ENCODE assay signal across 8 cellular contexts in genomic region chr1:154747841-154748766, GRCh38.
A peak's percentile ranks its signal among the peaks of the same experiment; 100 is the strongest.
DNase-seq lines count a peak whose midpoint lies in the region; ATAC-seq and TF ChIP-seq lines count a peak whose summit lies in the region.

No MANE protein-coding gene starts in this region.

- H3K36me3 ChIP-seq in DND-41 (ENCODE audit: insufficient read depth, low read length) (no peaks in the 10 kb centered on the region), thoracic aorta (no peaks in the 10 kb centered on the region)

- ATAC-seq in DND-41 (ENCODE audit: insufficient read depth, low read depth), result peak; percentile 95
- peak; percentile 69 for ATAC-seq in GM21723 (IDR thresholded peaks at IDR 0.05; ENCODE audit: unreplicated experiment)
- peak; percentile 70 for ATAC-seq in memory B cell (ENCODE audit: low read depth)
- no peak for ATAC-seq in thoracic aorta (ENCODE audit: insufficient number of reproducible peaks, low FRiP score, low read depth)
- ATAC-seq in GM21737 (IDR thresholded peaks at IDR 0.05; ENCODE audit: unreplicated experiment), result no peak

- H3K27me3 ChIP-seq in DND-41 (ENCODE audit: insufficient read depth, low read length, poor library complexity) (peaks cover 72% of the 10 kb centered on the region), thoracic aorta (replicated peaks; ENCODE audit: insufficient read depth) (no peaks in the 10 kb centered on the region)

- H3K9ac ChIP-seq in DND-41 (ENCODE audit: low read depth, low read length), result no peak overlapping the region

- H4K20me1 ChIP-seq in DND-41 (ENCODE audit: insufficient read depth, low read length), result peaks cover 5% of the 10 kb centered on the region; the same call in 1 of the 2 replicates

- H3K79me2 ChIP-seq in DND-41 (ENCODE audit: insufficient read depth, low read length), result no peaks in the 10 kb centered on the region

- H3K4me2 ChIP-seq in DND-41 (ENCODE audit: insufficient read depth, low read length), result peak overlapping the region; percentile 4; the same call in 1 of the 2 replicates

- H3K9me3 ChIP-seq in DND-41 (ENCODE audit: insufficient read depth, low read length, severe bottlenecking) (no peaks in the 10 kb centered on the region), thoracic aorta (no peaks in the 10 kb centered on the region)

- H3K9me3 Mint-ChIP-seq in memory B cell, result no peaks in the 10 kb centered on the region

- no peaks in the 10 kb centered on the region for H3K36me3 Mint-ChIP-seq in memory B cell

- H3K4me1 ChIP-seq in DND-41 (ENCODE audit: insufficient read depth, low read length) (peaks cover 8% of the 10 kb centered on the region; the same call in 1 of the 2 replicates), thoracic aorta (ENCODE audit: control insufficient read depth in 1 of 2, low read depth in 2 of 2) (no peaks in the 10 kb centered on the region)

- H3K27me3 Mint-ChIP-seq in memory B cell, result peaks cover 26% of the 10 kb centered on the region

- DNase-seq in DND-41 (peak; percentile 77), NCI-H2107 (lab: John Stamatoyannopoulos, UW) (peak; percentile 80), memory B cell (ENCODE audit: low spot score in 2 of 2) (no peak), thoracic aorta (ENCODE audit: low spot score) (no peak), COLO668 (lab: John Stamatoyannopoulos, UW; ENCODE audit: unreplicated experiment) (no peak)
- DNase-seq in activated T-cell treated with anti-CD3 and anti-CD28 coated beads, Interleukin-2, amount 50 U/mL, for 1 hour, result peak; percentile 57

- TF ChIP-seq CTCF in DND-41 (IDR thresholded peaks at IDR 0.05; ENCODE audit: borderline replicate concordance, extremely low read depth, low read length, poor library complexity, severe bottlenecking) (no peak), thoracic aorta (IDR thresholded peaks at IDR 0.05) (no peak)

- H2AFZ ChIP-seq in DND-41 (ENCODE audit: low read depth, low read length), result no peak overlapping the region

- H3K4me3 Mint-ChIP-seq in memory B cell, result peak overlapping the region; percentile 3

- H3K4me1 Mint-ChIP-seq in memory B cell, result peaks cover 11% of the 10 kb centered on the region

- H3K27ac ChIP-seq in DND-41 (ENCODE audit: low read length), result no peak overlapping the region
- no peak overlapping the region for H3K27ac ChIP-seq in thoracic aorta

- no peak overlapping the region for H3K4me3 ChIP-seq in DND-41 (ENCODE audit: low read depth in 1 of 2, low read length in 2 of 2)
- peak overlapping the region; percentile 9 for H3K4me3 ChIP-seq in thoracic aorta

- no peak overlapping the region for H3K27ac Mint-ChIP-seq in memory B cell

Comparison
In these comparisons a context has a peak if more than half of its experiments do, and no peak if none do; other contexts are left out.
1. ATAC-seq: peak in DND-41 (single experiment), GM21723 (single experiment) and memory B cell (single experiment); none in thoracic aorta (single experiment) and GM21737 (single experiment).
2. DNase-seq: peak in DND-41 (single experiment), NCI-H2107 (single experiment) and activated T-cell treated with anti-CD3 and anti-CD28 coated beads, Interleukin-2, amount 50 U/mL, for 1 hour (single experiment); none in memory B cell (0 of 2), thoracic aorta (single experiment) and COLO668 (single experiment).